In the genomic region with DNA sequence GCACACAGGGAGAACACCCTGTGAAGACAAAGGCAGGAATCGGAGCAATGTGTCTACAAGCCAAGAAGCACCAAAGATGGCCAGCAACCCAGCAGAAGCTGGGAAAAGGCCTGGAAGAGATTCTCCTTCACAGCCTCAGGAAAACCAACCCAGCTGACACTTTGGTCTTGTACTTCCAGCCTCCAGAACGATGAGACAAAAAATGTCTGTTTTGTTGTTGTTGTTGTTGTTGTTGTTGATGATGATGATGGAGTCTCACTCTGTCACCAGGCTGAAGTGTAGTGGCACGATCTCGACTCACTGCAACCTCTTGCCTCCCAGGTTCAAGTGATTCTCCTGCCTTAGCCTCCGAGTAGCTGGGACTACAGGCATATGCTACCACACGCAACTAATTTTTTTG, we compare ENCODE assay signal across 27 cellular contexts.
A peak's percentile ranks its signal among the peaks of the same experiment; 100 is the strongest.
DNase-seq lines count a peak whose midpoint lies in the region; ATAC-seq, FAIRE-seq and TF ChIP-seq lines count a peak whose summit lies in the region.
"Had no signal": no experiment of that assay in that cellular context is flagged by ENCODE, and none has a peak within 500 bp of the region (broad histone marks: within the 10 kb centered on the region; RNA-seq: fewer than 3 reads in every experiment).

No MANE protein-coding gene starts in this region.

- peak overlapping the region; percentile 94 to 96 for H2BK12ac ChIP-seq in mesenchymal stem cell (ENCODE audit: low read length in 2 of 2)

- peaks cover 29% of the 10 kb centered on the region for H3K4me1 Mint-ChIP-seq in T-helper 2 cell treated with Interferon-gamma antibody and Interleukin-4, amounts not matched to agents 5 μg/mL and 100 μg/mL, for 36 hours (ENCODE audit: low read depth)
- peaks cover 20% of the 10 kb centered on the region for H3K4me1 Mint-ChIP-seq in Calu3 (ENCODE audit: low read depth, unreplicated experiment)
- H3K4me1 Mint-ChIP-seq: CD4-positive, alpha-beta memory T cell; CD4-positive, CD25-positive, alpha-beta regulatory T cell; CD8-positive, alpha-beta memory T cell had no signal

- H3K4me2 ChIP-seq in K562 (ENCODE audit: insufficient read depth, low read length) (no peak overlapping the region), mesenchymal stem cell (ENCODE audit: low read length, poor library complexity, severe bottlenecking) (no peak overlapping the region)
- H3K4me2 ChIP-seq: BLaER1 had no signal

- no peak overlapping the region for H3K4me3 ChIP-seq in HEK293 (ENCODE audit: low read depth, low read length)
- H3K4me3 ChIP-seq in K562: no peak overlapping the region
- no peak overlapping the region for H3K4me3 ChIP-seq in mesenchymal stem cell (ENCODE audit: insufficient read depth in 1 of 2, low read depth in 1 of 2, low read length in 2 of 2)
- H3K4me3 ChIP-seq: BLaER1, GM12878 had no signal

- H3K14ac ChIP-seq in mesenchymal stem cell (ENCODE audit: low read length in 2 of 2): no peak overlapping the region

- H3K27ac ChIP-seq in HEK293 (ENCODE audit: extremely low read depth, low read depth, low read length): no peak overlapping the region
- no peak overlapping the region for H3K27ac ChIP-seq in K562 (ENCODE audit: extremely low read depth, low read depth, low read length)
- H3K27ac ChIP-seq in mesenchymal stem cell (ENCODE audit: low read length, poor library complexity, severe bottlenecking): no peak overlapping the region
- H3K27ac ChIP-seq: BLaER1 had no signal

- ATAC-seq in K562: no peak
- no peak for ATAC-seq in GM21381 (IDR thresholded peaks at IDR 0.05; ENCODE audit: unreplicated experiment)
- ATAC-seq: GM12878 had no signal

- no peaks in the 10 kb centered on the region for H3K9me1 ChIP-seq in K562 (ENCODE audit: control insufficient read depth, insufficient read depth, low read length)

- no peak overlapping the region for H3K4me3 Mint-ChIP-seq in T-helper 2 cell treated with Interferon-gamma antibody and Interleukin-4, amounts not matched to agents 5 μg/mL and 100 μg/mL, for 36 hours
- H3K4me3 Mint-ChIP-seq in Calu3 (ENCODE audit: low read depth, unreplicated experiment): no peak overlapping the region
- H3K4me3 Mint-ChIP-seq: CD14-positive monocyte; CD4-positive, alpha-beta memory T cell; CD4-positive, CD25-positive, alpha-beta regulatory T cell had no signal

- no peak overlapping the region for H2AK5ac ChIP-seq in mesenchymal stem cell (ENCODE audit: low read length, severe bottlenecking)

- H2BK120ac ChIP-seq in mesenchymal stem cell (ENCODE audit: low read depth, low read length): no peak overlapping the region

- WGBS in K562 (ENCODE audit: insufficient coverage, low coverage, missing lambda C conversion rate): 37% methylated on average over 6 of the region's 6 CpGs
- WGBS in mesenchymal stem cell: 98% methylated on average over 6 of the region's 6 CpGs

- H3K9me3 ChIP-seq in HEK293 (ENCODE audit: control insufficient read depth, insufficient read depth, low read depth, low read length) (no peaks in the 10 kb centered on the region), K562 (replicated peaks; ENCODE audit: control insufficient read depth, insufficient read depth, low read depth, low read length) (no peaks in the 10 kb centered on the region), mesenchymal stem cell (ENCODE audit: control insufficient read depth, low read length) (peaks cover 6% of the 10 kb centered on the region)
- H3K9me3 ChIP-seq: BE2C had no signal

- H2AFZ ChIP-seq in K562 (ENCODE audit: low read depth, low read length): no peak overlapping the region
- H2AFZ ChIP-seq in mesenchymal stem cell (ENCODE audit: low read depth, low read length): no peak overlapping the region

- H4K8ac ChIP-seq in mesenchymal stem cell (ENCODE audit: low read length): no peak overlapping the region

- POLR2A ChIA-PET in HEK293 (lab: Yijun Ruan, JAX): no interaction called here
- POLR2A ChIA-PET in K562 (lab: Yijun Ruan, JAX): interaction anchor here (0.7 kb wide), 1 partner anchor 560 kb away, joined by 3 read pairs; no protein-coding TSS in a partner anchor

- H3K18ac ChIP-seq in mesenchymal stem cell (ENCODE audit: low read depth in 1 of 2, low read length in 2 of 2): peak overlapping the region in 1 of 2 experiments; percentile 33

- H4K20me1 ChIP-seq in K562 (replicated peaks; ENCODE audit: control insufficient read depth, insufficient read depth, low read length): no peaks in the 10 kb centered on the region
- H4K20me1 ChIP-seq: BLaER1 had no signal

- H3K9ac ChIP-seq in K562 (ENCODE audit: insufficient read depth in 1 of 2, low read depth in 2 of 2, low read length in 2 of 2) (no peak overlapping the region), mesenchymal stem cell (ENCODE audit: low read length) (no peak overlapping the region)
- H3K9ac ChIP-seq: BLaER1 had no signal

- no peak overlapping the region for H3K27ac Mint-ChIP-seq in T-helper 2 cell treated with Interferon-gamma antibody and Interleukin-4, amounts not matched to agents 5 μg/mL and 100 μg/mL, for 36 hours
- no peak overlapping the region for H3K27ac Mint-ChIP-seq in Calu3 (ENCODE audit: unreplicated experiment)
- H3K27ac Mint-ChIP-seq: CD14-positive monocyte; CD4-positive, alpha-beta memory T cell had no signal

- no peak for TF ChIP-seq RAD21 in K562 (CRISPR knock-in tag; conservative IDR thresholded peaks at IDR 0.05 in 1 of 2, IDR thresholded peaks at IDR 0.05 in 1 of 2)

- CTCF ChIA-PET in HEK293 (lab: Yijun Ruan, JAX): interaction anchor here (1.0 kb wide), 1 partner anchor 15 kb away, joined by 3 read pairs; no protein-coding TSS in a partner anchor
- CTCF ChIA-PET in K562 (lab: Yijun Ruan, JAX; ENCODE audit: low intra/inter-chr PET ratio): no interaction called here
- CTCF ChIA-PET in Calu3 (lab: Charles Lee): no interaction called here

- H3K36me3 ChIP-seq in HEK293 (ENCODE audit: control insufficient read depth in 2 of 2, insufficient read depth in 1 of 2, low read length in 2 of 2) (no peaks in the 10 kb centered on the region), K562 (ENCODE audit: control insufficient read depth, insufficient read depth, low read length) (no peaks in the 10 kb centered on the region), mesenchymal stem cell (ENCODE audit: control insufficient read depth in 1 of 2, insufficient read depth in 2 of 2, low read depth in 1 of 2, low read length in 2 of 2) (no peaks in the 10 kb centered on the region)
- H3K36me3 ChIP-seq: BE2C, BLaER1 had no signal

- no peak overlapping the region for H2BK15ac ChIP-seq in mesenchymal stem cell (ENCODE audit: low read depth, poor library complexity, severe bottlenecking)

- no peaks in the 10 kb centered on the region for H3K27me3 Mint-ChIP-seq in T-helper 2 cell treated with Interferon-gamma antibody and Interleukin-4, amounts not matched to agents 5 μg/mL and 100 μg/mL, for 36 hours (ENCODE audit: low read depth)
- H3K27me3 Mint-ChIP-seq in Calu3 (ENCODE audit: unreplicated experiment): no peaks in the 10 kb centered on the region
- H3K27me3 Mint-ChIP-seq: CD4-positive, alpha-beta memory T cell had no signal

- no peak for TF ChIP-seq POLR2A in K562 (conservative IDR thresholded peaks at IDR 0.05)

- peak overlapping the region; percentile 15 to 38 for H3K4ac ChIP-seq in mesenchymal stem cell (ENCODE audit: low read depth in 1 of 2, low read length in 2 of 2)

- H4K91ac ChIP-seq in mesenchymal stem cell (ENCODE audit: low read length): peak overlapping the region; percentile 18

- H3K27me3 ChIP-seq in K562 (ENCODE audit: control insufficient read depth in 2 of 2, insufficient read depth in 2 of 2, low read length in 2 of 2) (no peaks in the 10 kb centered on the region), mesenchymal stem cell (ENCODE audit: control insufficient read depth in 1 of 2, insufficient read depth in 1 of 2, low read length in 2 of 2) (peaks cover 0 to 4% of the 10 kb centered on the region in 2 experiments)
- H3K27me3 ChIP-seq: BE2C, BLaER1 had no signal

- peaks cover 27% of the 10 kb centered on the region for H3K36me3 Mint-ChIP-seq in T-helper 2 cell treated with Interferon-gamma antibody and Interleukin-4, amounts not matched to agents 5 μg/mL and 100 μg/mL, for 36 hours (ENCODE audit: low read depth)
- peaks cover 9% of the 10 kb centered on the region for H3K36me3 Mint-ChIP-seq in Calu3 (ENCODE audit: insufficient read depth, unreplicated experiment)
- H3K36me3 Mint-ChIP-seq: CD14-positive monocyte; CD4-positive, alpha-beta memory T cell; CD8-positive, alpha-beta memory T cell had no signal

- peaks cover 8% of the 10 kb centered on the region for H3K4me1 ChIP-seq in HEK293 (ENCODE audit: control insufficient read depth, insufficient read depth, low read length)
- peaks cover 7 to 30% of the 10 kb centered on the region in 2 experiments; a peak in 4 of 5 replicates for H3K4me1 ChIP-seq in K562 (replicated peaks in 1 of 2; ENCODE audit: control insufficient read depth in 2 of 2, insufficient read depth in 2 of 2, low read length in 2 of 2)
- peaks cover 16% of the 10 kb centered on the region for H3K4me1 ChIP-seq in mesenchymal stem cell (ENCODE audit: control insufficient read depth, insufficient read depth, low read depth, low read length)
- H3K4me1 ChIP-seq: BLaER1 had no signal

- peaks cover 28% of the 10 kb centered on the region for H3K9me3 Mint-ChIP-seq in T-helper 2 cell treated with Interferon-gamma antibody and Interleukin-4, amounts not matched to agents 5 μg/mL and 100 μg/mL, for 36 hours
- H3K9me3 Mint-ChIP-seq in Calu3 (ENCODE audit: low read depth, unreplicated experiment): peaks cover 3% of the 10 kb centered on the region
- H3K9me3 Mint-ChIP-seq: CD4-positive, CD25-positive, alpha-beta regulatory T cell had no signal

- TF ChIP-seq CTCF in HEK293 (tag by site-specific recombination; IDR thresholded peaks at IDR 0.05) (no peak), K562 (IDR thresholded peaks at IDR 0.05 in 2 of 3, conservative IDR thresholded peaks at IDR 0.05 in 1 of 3; ENCODE audit: insufficient read depth in 2 of 3, low read depth in 1 of 3, low read length in 3 of 3) (no peak), Calu3 (IDR thresholded peaks at IDR 0.05; ENCODE audit: unreplicated experiment) (no peak)

- TF ChIP-seq EP300 in K562 (IDR thresholded peaks at IDR 0.05; ENCODE audit: low read length): no peak

- BruUV-seq in K562 (replicated peaks; lab: Mats Ljungman, UMichigan): no TSS peak
- BruUV-seq in Calu3 (replicated peaks; lab: Mats Ljungman, UMichigan): no TSS peak

- H3K79me2 ChIP-seq in K562 (ENCODE audit: control insufficient read depth, insufficient read depth, low read length): no peaks in the 10 kb centered on the region

- DNase-seq in K562 (ENCODE audit: extremely low read depth in 1 of 4, low spot score in 3 of 4) (no peak), mesenchymal stem cell (no peak), Calu3 (no peak)
- DNase-seq in T-helper 2 cell treated with Interferon-gamma antibody and Interleukin-4, amounts not matched to agents 5 μg/mL and 100 μg/mL, for 36 hours (ENCODE audit: low spot score): no peak
- DNase-seq in stimulated activated CD4-positive, alpha-beta T cell treated with anti-CD3 and anti-CD28 coated beads, Interleukin-4, amount 100 ng/mL, for 1 hour: no peak
- DNase-seq: 8988T; ACHN; BE2C; C1 segment of cervical spinal cord; CD4-positive, alpha-beta memory T cell; CD4-positive, CD25-positive, alpha-beta regulatory T cell; CD8-positive, alpha-beta memory T cell; COR-L47; DMS 273 treated with DMSO at 0.1 percent for 48 hours; DMS153; DMS79; DND-41; EL; GDM1 had no signal

- no peak overlapping the region for H2BK5ac ChIP-seq in mesenchymal stem cell (ENCODE audit: low read depth, low read length, poor library complexity, severe bottlenecking)

- H3K79me1 ChIP-seq in mesenchymal stem cell (replicated peaks; ENCODE audit: low read length, poor library complexity, severe bottlenecking): no peaks in the 10 kb centered on the region

- no peak overlapping the region for H3K23ac ChIP-seq in mesenchymal stem cell (ENCODE audit: low read length in 2 of 2)

- FAIRE-seq in K562 (lab: Jason Lieb, UNC): peak; percentile 35
- FAIRE-seq: A204.1, GM12878, GM12892, GM18507 had no signal

- in situ Hi-C loops in K562 (cut with MboI): no loop called here

- intact Hi-C loops in K562 (cut with micrococcal nuclease): no loop called here
- intact Hi-C loops in Calu3 (cut with micrococcal nuclease; ENCODE audit: unreplicated experiment): no loop called here
